ENCODE assay signal across 13 cellular contexts in the genomic region with DNA sequence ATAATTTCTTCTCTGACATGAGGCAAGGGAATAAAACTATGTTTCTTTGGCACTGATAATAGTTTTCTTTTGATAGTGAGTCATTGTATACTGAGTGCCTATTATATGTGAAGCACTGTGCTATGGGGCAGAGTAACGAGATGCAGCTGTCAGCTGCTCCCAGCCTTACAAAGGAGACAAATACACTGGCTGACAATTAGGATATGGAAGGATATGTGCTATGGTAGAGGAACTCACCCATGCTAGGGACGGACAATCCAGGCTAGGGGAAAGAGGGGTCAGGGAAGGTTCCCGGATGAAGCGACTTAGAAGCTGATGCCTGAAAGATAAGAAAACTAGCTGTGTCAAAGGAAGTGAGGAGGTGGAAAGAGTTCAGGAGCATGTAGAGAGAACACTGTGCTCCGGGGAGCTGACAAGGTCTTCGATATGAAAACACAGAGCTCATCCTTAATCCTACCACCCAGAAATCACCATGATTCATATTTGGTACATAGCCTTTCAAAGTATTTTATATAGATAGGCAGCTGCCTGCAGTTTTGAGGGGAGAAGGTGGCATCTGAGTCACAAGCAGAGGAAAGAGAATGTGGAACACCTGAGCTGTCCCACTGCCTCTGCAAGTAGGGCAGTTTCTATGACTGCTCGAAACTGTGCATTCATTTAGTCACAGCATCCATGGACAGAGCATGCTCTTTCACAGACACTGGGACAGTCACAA. TPM values are rescaled to one million over a fixed set of nuclear protein-coding genes. Genes with fewer than 3 reads are reported as not detected.
DNase-seq lines count a peak whose midpoint lies in the region; TF ChIP-seq lines count a peak whose summit lies in the region.
"Had no signal": no experiment of that assay in that cellular context is flagged by ENCODE, and none has a peak within 500 bp of the region (broad histone marks: within the 10 kb centered on the region; RNA-seq: fewer than 3 reads in every experiment).

No MANE protein-coding gene starts in this region.

- H3K4me1 ChIP-seq in HEK293 (ENCODE audit: control insufficient read depth, insufficient read depth, low read length) = no peaks in the 10 kb centered on the region
- H3K4me1 ChIP-seq: ascending aorta, transverse colon had no signal

- no peaks in the 10 kb centered on the region for H3K36me3 ChIP-seq in HEK293 (ENCODE audit: control insufficient read depth in 2 of 2, insufficient read depth in 1 of 2, low read length in 2 of 2)
- H3K36me3 ChIP-seq: ascending aorta, transverse colon had no signal

- no peaks in the 10 kb centered on the region for H3K36me3 Mint-ChIP-seq in neural crest cell (ENCODE audit: low read depth)

- no peak overlapping the region for H3K4me3 Mint-ChIP-seq in neural crest cell

- DNase-seq in NCI-H2196 (lab: John Stamatoyannopoulos, UW; ENCODE audit: unreplicated experiment) = peak; percentile 22
- DNase-seq in NCI-H2196 treated with DMSO at 0.1 percent for 48 hours (lab: John Stamatoyannopoulos, UW; ENCODE audit: unreplicated experiment) = no peak
- peak; percentile 18 for DNase-seq in astrocyte of the hippocampus (ENCODE audit: low read depth, low spot score)
- DNase-seq in neural crest cell (ENCODE audit: low read depth, low spot score) = no peak
- DNase-seq in iPS-NIHi11 (ENCODE audit: low spot score) = no peak
- no peak for DNase-seq in retina
- no peak for DNase-seq in SKM-1 treated with dmso at 0.1 percent for 144 hours (lab: John Stamatoyannopoulos, UW; ENCODE audit: unreplicated experiment)
- DNase-seq: GDM1, KBM-7, transverse colon had no signal

- no peak overlapping the region for H3K27ac ChIP-seq in HEK293 (ENCODE audit: extremely low read depth, low read depth, low read length)
- H3K27ac ChIP-seq: ascending aorta, transverse colon had no signal

- H3K9me3 Mint-ChIP-seq in neural crest cell = no peaks in the 10 kb centered on the region

- H3K4me1 Mint-ChIP-seq in neural crest cell = peaks cover 6% of the 10 kb centered on the region

- POLR2A ChIA-PET in HEK293 (lab: Yijun Ruan, JAX) = interaction anchor here (0.9 to 1.2 kb wide), 4 partner anchors 14 to 38 kb away, joined by 3 read pairs; partner anchors contain the start of genes HDHD3 and WDR31

- no peak for TF ChIP-seq CTCF in HEK293 (tag by site-specific recombination; IDR thresholded peaks at IDR 0.05)
- TF ChIP-seq CTCF in neural crest cell (conservative IDR thresholded peaks at IDR 0.05) = no peak

- CTCF ChIA-PET in HEK293 (lab: Yijun Ruan, JAX) = interaction anchor here (0.6 to 2.0 kb wide), 3 partner anchors 39 to 227 kb away, joined by 3 to 7 read pairs (median 5); partner anchors contain the start of genes ALAD, CDC26 and PRPF4

- peak overlapping the region; percentile 52 for H3K27ac Mint-ChIP-seq in neural crest cell (ENCODE audit: unreplicated experiment)

- peaks cover 23% of the 10 kb centered on the region for H3K27me3 Mint-ChIP-seq in neural crest cell (ENCODE audit: low read depth)

- H3K9me3 ChIP-seq in HEK293 (ENCODE audit: control insufficient read depth, insufficient read depth, low read depth, low read length) = no peaks in the 10 kb centered on the region
- H3K9me3 ChIP-seq: ascending aorta, transverse colon had no signal

- H3K4me3 ChIP-seq in HEK293 (ENCODE audit: low read depth, low read length) = no peak overlapping the region
- H3K4me3 ChIP-seq: ascending aorta, transverse colon had no signal

TF ChIP-seq in HEK293, 187 proteins besides CTCF, POLR2A, EP300 and RAD21:
- TF ChIP-seq, protein P1, sequence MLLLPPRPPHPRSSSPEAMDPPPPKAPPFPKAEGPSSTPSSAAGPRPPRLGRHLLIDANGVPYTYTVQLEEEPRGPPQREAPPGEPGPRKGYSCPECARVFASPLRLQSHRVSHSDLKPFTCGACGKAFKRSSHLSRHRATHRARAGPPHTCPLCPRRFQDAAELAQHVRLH (tag by site-specific recombination; IDR thresholded peaks at IDR 0.05) = no peak
- TF ChIP-seq ZBTB26 (tag by site-specific recombination; optimal IDR thresholded peaks at IDR 0.05) (no peak), ZNF155 (tag by site-specific recombination; IDR thresholded peaks at IDR 0.05) (no peak), TCF7L2 (IDR thresholded peaks at IDR 0.05; ENCODE audit: borderline replicate concordance, low read depth, low read length) (no peak), PRDM6 (tag by site-specific recombination; IDR thresholded peaks at IDR 0.05) (peak; percentile 37; the same call in 1 of the 2 replicates)
- TF ChIP-seq, protein P2, sequence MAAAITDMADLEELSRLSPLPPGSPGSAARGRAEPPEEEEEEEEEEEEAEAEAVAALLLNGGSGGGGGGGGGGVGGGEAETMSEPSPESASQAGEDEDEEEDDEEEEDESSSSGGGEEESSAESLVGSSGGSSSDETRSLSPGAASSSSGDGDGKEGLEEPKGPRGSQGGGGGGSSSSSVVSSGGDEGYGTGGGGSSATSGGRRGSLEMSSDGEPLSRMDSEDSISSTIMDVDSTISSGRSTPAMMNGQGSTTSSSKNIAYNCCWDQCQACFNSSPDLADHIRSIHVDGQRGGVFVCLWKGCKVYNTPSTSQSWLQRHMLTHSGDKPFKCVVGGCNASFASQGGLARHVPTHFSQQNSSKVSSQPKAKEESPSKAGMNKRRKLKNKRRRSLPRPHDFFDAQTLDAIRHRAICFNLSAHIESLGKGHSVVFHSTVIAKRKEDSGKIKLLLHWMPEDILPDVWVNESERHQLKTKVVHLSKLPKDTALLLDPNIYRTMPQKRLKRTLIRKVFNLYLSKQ (tag by site-specific recombination; IDR thresholded peaks at IDR 0.05; ENCODE audit: borderline replicate concordance) = no peak

RNA-seq across cellular contexts. Expression of gene BSPRY, which starts 12.1 kb away (rescaled TPM):
- total RNA-seq in neural crest cell = not detected in 2 replicates
- total RNA-seq: A673, ascending aorta had no signal

RNA-seq across cellular contexts. Expression of gene HDHD3, which starts 15.3 kb away (rescaled TPM):
- total RNA-seq in neural crest cell = 12.7 and 13.4 TPM in 2 replicates

RNA-seq across cellular contexts. Expression of gene WDR31, which starts 21.4 kb away (rescaled TPM):
- 3.5 and 3.6 TPM in 2 replicates for total RNA-seq in neural crest cell

RNA-seq across cellular contexts. Expression of gene ALAD, which starts 39.6 kb away (rescaled TPM):
- 23.2 and 23.7 TPM in 2 replicates for total RNA-seq in neural crest cell

RNA-seq across cellular contexts. Expression of gene POLE3, which starts 49.0 kb away (rescaled TPM):
- total RNA-seq in neural crest cell = 86.5 and 86.6 TPM in 2 replicates

Comparison
In these comparisons a context has a peak if more than half of its experiments do, and no peak if none do; other contexts are left out.
1. DNase-seq: peak in NCI-H2196 (single experiment) and astrocyte of the hippocampus (single experiment); none in NCI-H2196 treated with DMSO at 0.1 percent for 48 hours (single experiment), neural crest cell (single experiment), iPS-NIHi11 (single experiment), retina (single experiment) and SKM-1 treated with dmso at 0.1 percent for 144 hours (single experiment).